Comparison of ENCODE assay signal across 8 cellular contexts in the genomic region with DNA sequence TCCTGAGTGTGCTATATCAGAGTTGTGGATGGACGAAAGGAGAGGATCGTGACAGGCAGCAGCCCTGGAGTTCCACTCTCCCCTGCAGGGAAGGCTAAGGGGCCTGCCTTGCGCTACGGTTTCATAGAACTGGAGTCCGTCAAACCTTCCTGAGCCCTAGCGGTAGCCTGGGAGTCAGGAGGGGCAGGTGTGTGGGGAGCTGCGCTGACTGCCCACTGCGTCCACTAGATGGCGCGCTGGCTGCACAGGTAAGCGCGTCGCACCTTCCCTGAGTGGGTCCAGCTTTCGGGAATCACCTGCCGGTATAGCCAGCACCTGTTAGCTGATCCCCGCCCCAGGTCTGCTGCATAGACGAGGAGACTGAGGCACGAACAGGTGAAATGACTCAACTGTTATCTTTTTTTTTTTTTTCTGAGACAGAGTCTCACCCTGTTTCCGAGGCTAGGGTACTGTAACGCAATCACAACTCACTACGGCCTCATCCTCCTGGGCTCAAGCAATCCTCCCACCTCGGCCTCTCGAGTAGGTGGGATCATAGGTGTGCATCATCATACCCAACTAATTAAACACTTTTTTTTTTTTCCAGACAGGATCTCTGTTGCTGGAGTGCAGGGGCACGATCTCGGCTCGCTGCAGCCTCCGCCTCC. TPM values are rescaled to one million over a fixed set of nuclear protein-coding genes. Genes with fewer than 3 reads are reported as not detected.
A peak's percentile ranks its signal among the peaks of the same experiment; 100 is the strongest.
DNase-seq lines count a peak whose midpoint lies in the region; ATAC-seq and TF ChIP-seq lines count a peak whose summit lies in the region.

No MANE protein-coding gene starts in this region.

- peak; percentile 99 for TF ChIP-seq CTCF in GM06990 (IDR thresholded peaks at IDR 0.05; ENCODE audit: insufficient read depth, low read length, poor library complexity, severe bottlenecking)
- peak; percentile 100 for TF ChIP-seq CTCF in RWPE1 (conservative IDR thresholded peaks at IDR 0.05; ENCODE audit: low read depth)
- peak; percentile 83 for TF ChIP-seq CTCF in left ventricle myocardium inferior (IDR thresholded peaks at IDR 0.05; ENCODE audit: borderline replicate concordance)

- ATAC-seq in GM21576 (IDR thresholded peaks at IDR 0.05; ENCODE audit: unreplicated experiment) (no peak), HG02852 (IDR thresholded peaks at IDR 0.05; ENCODE audit: unreplicated experiment) (no peak)

- no peak overlapping the region for H3K4me2 ChIP-seq in Karpas-422 (ENCODE audit: low read depth, low read length, poor library complexity, severe bottlenecking)

- DNase-seq in GM06990 (ENCODE audit: extremely low read depth, insufficient read length) (peak; percentile 68), Karpas-422 (peak; percentile 88), RWPE1 (ENCODE audit: low spot score) (peak; percentile 93), left ventricle myocardium inferior (peak; percentile 22)
- DNase-seq in activated naive CD4-positive, alpha-beta T cell treated with anti-CD3 and anti-CD28 coated beads for 36 hours = peak; percentile 74
- peak; percentile 25 to 50 (median 45) for DNase-seq in stimulated activated CD4-positive, alpha-beta T cell treated with anti-CD3 and anti-CD28 coated beads, Interleukin-12 subunit alpha, Interleukin-12 subunit beta, amount 100 ng/mL, for 48 hours (ENCODE audit: low read depth in 2 of 3, low spot score in 1 of 3)

- no peak overlapping the region for H3K4me3 Mint-ChIP-seq in activated naive CD4-positive, alpha-beta T cell treated with anti-CD3 and anti-CD28 coated beads for 36 hours

- no peak overlapping the region for H3K27ac Mint-ChIP-seq in activated naive CD4-positive, alpha-beta T cell treated with anti-CD3 and anti-CD28 coated beads for 36 hours

- H3K36me3 ChIP-seq in GM06990 (ENCODE audit: control insufficient read depth, insufficient read depth, low read length) = no peaks in the 10 kb centered on the region
- no peaks in the 10 kb centered on the region for H3K36me3 ChIP-seq in Karpas-422 (ENCODE audit: insufficient read depth, low read length)
- no peaks in the 10 kb centered on the region for H3K36me3 ChIP-seq in left ventricle myocardium inferior

- H3K27ac ChIP-seq in Karpas-422 (ENCODE audit: low read length) = no peak overlapping the region
- H3K27ac ChIP-seq in RWPE1 = no peak overlapping the region
- no peak overlapping the region for H3K27ac ChIP-seq in left ventricle myocardium inferior (replicated peaks)

- POLR2A ChIA-PET in RWPE1 (lab: Yijun Ruan, JAX; ENCODE audit: low non-redundant PET) = interaction anchor here (0.7 kb wide), 1 partner anchor 409 kb away, joined by 5 read pairs; no protein-coding TSS in a partner anchor

- CTCF ChIA-PET in RWPE1 (lab: Yijun Ruan, JAX) = interaction anchor here (0.6 to 2.1 kb wide), 28 partner anchors 12 to 1463 kb away, joined by 3 to 30 read pairs (median 4); no protein-coding TSS in a partner anchor
- CTCF ChIA-PET in activated naive CD4-positive, alpha-beta T cell treated with anti-CD3 and anti-CD28 coated beads for 36 hours (lab: Charles Lee) = interaction anchor here (0.6 to 1.9 kb wide), 11 partner anchors 10 to 420 kb away, joined by 3 to 11 read pairs (median 3); no protein-coding TSS in a partner anchor

- H3K4me3 ChIP-seq in GM06990 (replicated peaks; ENCODE audit: low read depth, low read length) (no peak overlapping the region), Karpas-422 (ENCODE audit: low read length) (no peak overlapping the region), left ventricle myocardium inferior (no peak overlapping the region)

- H3K4me1 ChIP-seq in Karpas-422 (ENCODE audit: low read length) (no peaks in the 10 kb centered on the region), left ventricle myocardium inferior (no peaks in the 10 kb centered on the region)

- H3K4me1 Mint-ChIP-seq in activated naive CD4-positive, alpha-beta T cell treated with anti-CD3 and anti-CD28 coated beads for 36 hours (ENCODE audit: low read depth) = no peaks in the 10 kb centered on the region

- H3K36me3 Mint-ChIP-seq in activated naive CD4-positive, alpha-beta T cell treated with anti-CD3 and anti-CD28 coated beads for 36 hours (ENCODE audit: low read depth) = no peaks in the 10 kb centered on the region

- H3K9me3 ChIP-seq in Karpas-422 (ENCODE audit: low read length) = no peaks in the 10 kb centered on the region
- no peaks in the 10 kb centered on the region for H3K9me3 ChIP-seq in left ventricle myocardium inferior (replicated peaks)

- no peaks in the 10 kb centered on the region for H3K79me2 ChIP-seq in Karpas-422 (ENCODE audit: low read length)

- peaks cover 11% of the 10 kb centered on the region for H3K27me3 Mint-ChIP-seq in activated naive CD4-positive, alpha-beta T cell treated with anti-CD3 and anti-CD28 coated beads for 36 hours (ENCODE audit: low read depth)

- no peaks in the 10 kb centered on the region for H3K27me3 ChIP-seq in GM06990 (replicated peaks; ENCODE audit: control insufficient read depth, insufficient read depth, low read length)
- no peaks in the 10 kb centered on the region for H3K27me3 ChIP-seq in Karpas-422 (ENCODE audit: low read length)
- peaks cover 58% of the 10 kb centered on the region for H3K27me3 ChIP-seq in left ventricle myocardium inferior (ENCODE audit: low read depth)

- H3K9ac ChIP-seq in Karpas-422 (ENCODE audit: low read length) = no peak overlapping the region

- H3K9me3 Mint-ChIP-seq in activated naive CD4-positive, alpha-beta T cell treated with anti-CD3 and anti-CD28 coated beads for 36 hours = no peaks in the 10 kb centered on the region

- H3K9me2 ChIP-seq in Karpas-422 (replicated peaks; ENCODE audit: insufficient read depth, low read length) = no peaks in the 10 kb centered on the region

- no peaks in the 10 kb centered on the region for H4K20me1 ChIP-seq in Karpas-422 (ENCODE audit: insufficient read depth, low read depth, low read length)

- intact Hi-C loops in activated naive CD4-positive, alpha-beta T cell treated with anti-CD3 and anti-CD28 coated beads for 36 hours (cut with micrococcal nuclease) = no loop called here
- intact Hi-C loops in left ventricle myocardium inferior (cut with micrococcal nuclease) = no loop called here

- no peak overlapping the region for H2AFZ ChIP-seq in Karpas-422 (ENCODE audit: low read length)

RNA-seq across cellular contexts. Expression of a gene that starts 20.2 kb away (rescaled TPM):
- total RNA-seq in Karpas-422 (2014; rRNA removed; shearing (Covaris generic); ENCODE audit: low replicate concordance) = not detected in 2 replicates
- total RNA-seq in activated naive CD4-positive, alpha-beta T cell treated with anti-CD3 and anti-CD28 coated beads for 36 hours = 1 to 10 TPM; 5.6 to 6.1 TPM
- total RNA-seq in left ventricle myocardium inferior = 2.1 TPM

Comparison
In these comparisons a context has a peak if more than half of its experiments do, and no peak if none do; other contexts are left out.
1. DNase-seq: peak in every context shown above with its lines; median percentile 93 in RWPE1; 88 in Karpas-422; 74 in activated naive CD4-positive, alpha-beta T cell treated with anti-CD3 and anti-CD28 coated beads for 36 hours; 68 in GM06990; 45 in stimulated activated CD4-positive, alpha-beta T cell treated with anti-CD3 and anti-CD28 coated beads, Interleukin-12 subunit alpha, Interleukin-12 subunit beta, amount 100 ng/mL, for 48 hours; 22 in left ventricle myocardium inferior.